8 cellular contexts compared by ENCODE assay signal in the genomic region with DNA sequence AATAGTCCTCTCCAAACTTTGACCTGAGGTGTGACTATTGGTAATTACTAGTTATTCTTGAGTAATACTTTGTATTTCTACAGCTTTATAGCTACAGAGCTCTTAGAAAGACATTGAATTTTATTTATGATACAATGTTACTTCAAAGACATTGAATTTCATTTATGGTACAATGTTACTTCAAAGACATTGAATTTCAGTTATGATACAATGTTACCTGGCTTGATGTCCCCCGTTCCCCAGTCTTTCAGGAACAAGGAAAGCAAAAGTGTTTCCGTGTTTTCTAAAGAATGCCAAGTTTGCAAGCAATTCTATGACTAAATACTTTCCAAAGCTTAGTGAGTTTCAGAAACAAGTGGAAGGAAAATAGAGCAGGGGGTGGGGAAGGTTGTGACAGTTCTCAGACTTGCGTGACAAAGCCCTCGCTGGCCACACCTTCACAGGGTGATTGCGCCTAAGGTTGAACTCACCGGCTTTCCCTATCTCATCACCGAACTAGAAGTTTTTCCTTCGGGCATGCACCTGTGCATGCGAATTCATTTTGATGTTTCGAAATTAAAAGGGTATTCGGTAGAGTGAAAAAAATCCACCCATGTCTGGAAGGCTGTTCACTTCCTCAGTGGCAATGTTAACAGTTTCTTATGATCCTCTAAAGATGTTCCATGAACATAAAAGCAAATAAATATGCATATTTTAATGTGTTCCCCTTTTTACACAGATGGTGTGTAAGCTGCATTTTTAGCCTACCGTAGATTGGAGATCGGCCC. TPM values are rescaled to one million over a fixed set of nuclear protein-coding genes. Genes with fewer than 3 reads are reported as not detected.
DNase-seq lines count a peak whose midpoint lies in the region; ATAC-seq lines count a peak whose summit lies in the region.

No MANE protein-coding gene starts in this region.

- peak overlapping the region; percentile 75 for H3K27ac ChIP-seq in effector memory CD4-positive, alpha-beta T cell (ENCODE audit: insufficient read depth, low read length, poor library complexity, severe bottlenecking)

- peaks cover 0 to 4% (median 1%) of the 10 kb centered on the region in 7 donors for H3K9me3 Mint-ChIP-seq in naive B cell

- H3K9me3 ChIP-seq in effector memory CD4-positive, alpha-beta T cell (ENCODE audit: control insufficient read depth, low read length): no peaks in the 10 kb centered on the region

- H3K36me3 ChIP-seq in effector memory CD4-positive, alpha-beta T cell (ENCODE audit: control insufficient read depth, insufficient read depth, low read length): no peaks in the 10 kb centered on the region

- H3K4me1 ChIP-seq in effector memory CD4-positive, alpha-beta T cell (ENCODE audit: control insufficient read depth, insufficient read depth, low read length, poor library complexity, severe bottlenecking): no peaks in the 10 kb centered on the region

- no peaks in the 10 kb centered on the region for H3K27me3 ChIP-seq in effector memory CD4-positive, alpha-beta T cell (replicated peaks; ENCODE audit: control insufficient read depth, insufficient read depth, low read length, poor library complexity, severe bottlenecking)

- H3K4me1 Mint-ChIP-seq in naive B cell: peaks cover 24 to 40% (median 40%) of the 10 kb centered on the region in 3 donors

- peak overlapping the region; percentile 90 for H3K4me3 ChIP-seq in GM08714 (ENCODE audit: low read length)
- peak overlapping the region; percentile 50 for H3K4me3 ChIP-seq in effector memory CD4-positive, alpha-beta T cell (ENCODE audit: insufficient read depth, low read depth, low read length, poor library complexity, severe bottlenecking)

- H3K27ac Mint-ChIP-seq in naive B cell: peak overlapping the region; percentile 98 to 100 (median 99)

- peak overlapping the region; percentile 85 to 99 (median 97) for H3K4me3 Mint-ChIP-seq in naive B cell

- peaks cover 11 to 24% of the 10 kb centered on the region in 2 donors for H3K36me3 Mint-ChIP-seq in naive B cell

- ATAC-seq in naive B cell (ENCODE audit: low read depth in 2 of 2) (no peak), HG02840 (IDR thresholded peaks at IDR 0.05; ENCODE audit: low FRiP score, unreplicated experiment) (no peak)
- peak; percentile 45 for ATAC-seq in stimulated activated naive CD8-positive, alpha-beta T cell treated with anti-CD3 and anti-CD28 coated beads, Interleukin-15, Interleukin-2, amounts not matched to agents 100 U/mL and 50 U/mL, for 24 hours

- no peaks in the 10 kb centered on the region for H3K27me3 Mint-ChIP-seq in naive B cell

- DNase-seq in NCI-H1105 (lab: John Stamatoyannopoulos, UW) (peak; percentile 13), naive B cell (peak; percentile 5), NCI-H1694 treated with DMSO at 0.1 percent for 48 hours (lab: John Stamatoyannopoulos, UW) (no peak)
- DNase-seq in activated CD4-positive, alpha-beta T cell treated with anti-CD3 and anti-CD28 coated beads, Interleukin-2, amount 50 U/mL, for 48 hours: peak; percentile 69 to 77
- peak in 2 of 3 donors; percentile 10 to 25 for DNase-seq in effector memory CD4-positive, alpha-beta T cell
- DNase-seq in stimulated activated naive CD8-positive, alpha-beta T cell treated with anti-CD3 and anti-CD28 coated beads, Interleukin-15, Interleukin-2, amounts not matched to agents 100 U/mL and 50 U/mL, for 24 hours: peak; percentile 62

RNA-seq across cellular contexts. Expression of gene PAXBP1, which starts 0.9 kb away (rescaled TPM):
- polyA plus RNA-seq in naive B cell (ENCODE audit: low read depth in 6 of 6): 10 to 100 TPM in 2 of 6 donors, 1 to 10 TPM in 4; 4.9 to 15.5 (median 8.8) TPM

RNA-seq across cellular contexts. Expression of gene SYNJ1, which starts 44.7 kb away (rescaled TPM):
- polyA plus RNA-seq in naive B cell (ENCODE audit: low read depth in 6 of 6): 1 to 10 TPM in 5 of 6 donors, not detected in 1; 1.2 to 1.9 (median 1.6) TPM
